In the genomic region with DNA sequence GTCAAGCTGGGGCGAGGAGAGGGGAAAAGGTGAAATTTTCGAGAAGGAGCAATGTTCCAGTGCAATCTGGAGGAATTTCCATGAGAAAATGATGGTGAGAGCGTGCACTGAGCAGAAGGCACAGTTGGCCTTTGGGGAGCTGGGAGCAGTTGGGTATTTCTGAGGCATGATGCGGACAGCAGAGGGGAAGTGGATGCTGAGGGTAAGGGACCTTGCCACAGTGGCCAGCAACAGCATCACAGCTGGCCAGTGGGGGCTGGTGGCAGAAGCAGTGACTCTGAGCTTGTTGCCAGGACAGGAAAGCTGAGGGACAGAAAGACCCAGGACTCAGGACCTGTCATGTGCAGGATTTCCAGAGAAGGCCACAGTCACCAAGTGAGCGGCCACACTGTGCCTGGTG, we compare ENCODE assay signal across 30 cellular contexts.
"Had no signal": no experiment of that assay in that cellular context is flagged by ENCODE, and none has a peak within 500 bp of the region (broad histone marks: within the 10 kb centered on the region; RNA-seq: fewer than 3 reads in every experiment).

No MANE protein-coding gene starts in this region.

- DNase-seq: activated CD4-positive, alpha-beta memory T cell treated with anti-CD3 and anti-CD28 coated beads for 36 hours; activated CD4-positive, alpha-beta T cell treated with anti-CD3 and anti-CD28 coated beads for 48 hours; activated CD8-positive, alpha-beta memory T cell treated with anti-CD3 and anti-CD28 coated beads, Interleukin-2, amount 50 U/mL, for 48 hours; activated gamma-delta T cell; activated naive CD4-positive, alpha-beta T cell treated with anti-CD3 and anti-CD28 coated beads, Interleukin-2, amount 10 ng/mL, durations not matched to agents 7 days and 5 days; activated naive CD8-positive, alpha-beta T cell treated with anti-CD3 and anti-CD28 coated beads, Interleukin-2, amount 10 ng/mL, durations not matched to agents 7 days and 5 days; activated T-cell treated with anti-CD3 and anti-CD28 coated beads, Interleukin-2, amount 50 U/mL, for 24 hours; brain microvascular endothelial cell; dorsolateral prefrontal cortex; effector memory CD8-positive, alpha-beta T cell; erythroblast; gastrocnemius medialis; left colon; mammary epithelial cell; retina; stimulated activated CD4-positive, alpha-beta T cell treated with anti-CD3 and anti-CD28 coated beads, Interleukin-12 subunit alpha, Interleukin-12 subunit beta, amount 100 ng/mL, for 4 hours; stimulated activated CD4-positive, alpha-beta T cell treated with anti-CD3 and anti-CD28 coated beads, Interleukin-4, amount 100 ng/mL, for 1 hour; stimulated activated naive CD8-positive, alpha-beta T cell treated with anti-CD3 and anti-CD28 coated beads, Interleukin-15, amount 100 ng/mL, for 72 hours; T-helper 1 cell; thyroid gland had no signal

- H3K27me3 ChIP-seq: ascending aorta, gastrocnemius medialis, hepatocyte, neutrophil, ovary, thyroid gland had no signal

- H3K27ac ChIP-seq: ascending aorta, brain microvascular endothelial cell, coronary artery, dorsolateral prefrontal cortex, gastrocnemius medialis, hepatocyte, neutrophil, ovary, skin epidermis, thyroid gland, VCaP had no signal

- H3K79me2 ChIP-seq: hepatocyte had no signal

- H3K4me1 ChIP-seq: ascending aorta, thyroid gland had no signal

- H3K27ac Mint-ChIP-seq: activated CD4-positive, alpha-beta memory T cell treated with anti-CD3 and anti-CD28 coated beads for 36 hours; activated naive CD4-positive, alpha-beta T cell treated with anti-CD3 and anti-CD28 coated beads, Interleukin-2, amount 10 ng/mL, durations not matched to agents 7 days and 5 days; activated naive CD8-positive, alpha-beta T cell treated with anti-CD3 and anti-CD28 coated beads, Interleukin-2, amount 10 ng/mL, durations not matched to agents 7 days and 5 days; activated T-cell treated with anti-CD3 and anti-CD28 coated beads, Interleukin-2, amount 50 U/mL, for 24 hours; effector memory CD8-positive, alpha-beta T cell; naive thymus-derived CD8-positive, alpha-beta T cell; progenitor cell of endocrine pancreas; T-helper 2 cell treated with Interferon-gamma antibody and Interleukin-4, amounts not matched to agents 5 μg/mL and 100 μg/mL, for 36 hours had no signal

- H3K36me3 Mint-ChIP-seq: activated CD4-positive, alpha-beta memory T cell treated with anti-CD3 and anti-CD28 coated beads for 36 hours; activated naive CD4-positive, alpha-beta T cell treated with anti-CD3 and anti-CD28 coated beads, Interleukin-2, amount 10 ng/mL, durations not matched to agents 7 days and 5 days; activated naive CD8-positive, alpha-beta T cell treated with anti-CD3 and anti-CD28 coated beads, Interleukin-2, amount 10 ng/mL, durations not matched to agents 7 days and 5 days; naive thymus-derived CD8-positive, alpha-beta T cell had no signal

- H3K4me1 Mint-ChIP-seq: activated naive CD4-positive, alpha-beta T cell treated with anti-CD3 and anti-CD28 coated beads, Interleukin-2, amount 10 ng/mL, durations not matched to agents 7 days and 5 days; activated naive CD8-positive, alpha-beta T cell treated with anti-CD3 and anti-CD28 coated beads, Interleukin-2, amount 10 ng/mL, durations not matched to agents 7 days and 5 days; stimulated activated naive CD8-positive, alpha-beta T cell treated with anti-CD3 and anti-CD28 coated beads, Interleukin-15, amount 100 ng/mL, for 72 hours had no signal

- H3K9me3 ChIP-seq: ascending aorta, gastrocnemius medialis, neutrophil, ovary, thyroid gland had no signal

- H3K4me3 Mint-ChIP-seq: activated CD4-positive, alpha-beta memory T cell treated with anti-CD3 and anti-CD28 coated beads for 36 hours; activated naive CD4-positive, alpha-beta T cell treated with anti-CD3 and anti-CD28 coated beads, Interleukin-2, amount 10 ng/mL, durations not matched to agents 7 days and 5 days; activated naive CD8-positive, alpha-beta T cell treated with anti-CD3 and anti-CD28 coated beads, Interleukin-2, amount 10 ng/mL, durations not matched to agents 7 days and 5 days; activated T-cell treated with anti-CD3 and anti-CD28 coated beads, Interleukin-2, amount 50 U/mL, for 24 hours; effector memory CD8-positive, alpha-beta T cell; naive thymus-derived CD8-positive, alpha-beta T cell; stimulated activated naive CD8-positive, alpha-beta T cell treated with anti-CD3 and anti-CD28 coated beads, Interleukin-15, amount 100 ng/mL, for 72 hours; T-helper 2 cell treated with Interferon-gamma antibody and Interleukin-4, amounts not matched to agents 5 μg/mL and 100 μg/mL, for 36 hours had no signal

- H3K9me3 Mint-ChIP-seq: activated CD4-positive, alpha-beta memory T cell treated with anti-CD3 and anti-CD28 coated beads for 36 hours; activated naive CD4-positive, alpha-beta T cell treated with anti-CD3 and anti-CD28 coated beads, Interleukin-2, amount 10 ng/mL, durations not matched to agents 7 days and 5 days; activated naive CD8-positive, alpha-beta T cell treated with anti-CD3 and anti-CD28 coated beads, Interleukin-2, amount 10 ng/mL, durations not matched to agents 7 days and 5 days; activated T-cell treated with anti-CD3 and anti-CD28 coated beads, Interleukin-2, amount 50 U/mL, for 24 hours; effector memory CD8-positive, alpha-beta T cell; naive thymus-derived CD8-positive, alpha-beta T cell; stimulated activated naive CD8-positive, alpha-beta T cell treated with anti-CD3 and anti-CD28 coated beads, Interleukin-15, amount 100 ng/mL, for 72 hours; T-helper 2 cell treated with Interferon-gamma antibody and Interleukin-4, amounts not matched to agents 5 μg/mL and 100 μg/mL, for 36 hours had no signal

- H3K27me3 Mint-ChIP-seq: activated CD4-positive, alpha-beta memory T cell treated with anti-CD3 and anti-CD28 coated beads for 36 hours; activated T-cell treated with anti-CD3 and anti-CD28 coated beads, Interleukin-2, amount 50 U/mL, for 24 hours; stimulated activated naive CD8-positive, alpha-beta T cell treated with anti-CD3 and anti-CD28 coated beads, Interleukin-15, amount 100 ng/mL, for 72 hours had no signal

- H3K4me3 ChIP-seq: ascending aorta, coronary artery, dorsolateral prefrontal cortex, gastrocnemius medialis, hepatocyte, ovary, skin epidermis, thyroid gland had no signal

- H3K36me3 ChIP-seq: ascending aorta, brain microvascular endothelial cell, gastrocnemius medialis, neutrophil, ovary, thyroid gland had no signal

- H2AFZ ChIP-seq: hepatocyte had no signal

- H3K4me2 ChIP-seq: hepatocyte had no signal
